ENCODE assay signal across 8 cellular contexts in the genomic region with DNA sequence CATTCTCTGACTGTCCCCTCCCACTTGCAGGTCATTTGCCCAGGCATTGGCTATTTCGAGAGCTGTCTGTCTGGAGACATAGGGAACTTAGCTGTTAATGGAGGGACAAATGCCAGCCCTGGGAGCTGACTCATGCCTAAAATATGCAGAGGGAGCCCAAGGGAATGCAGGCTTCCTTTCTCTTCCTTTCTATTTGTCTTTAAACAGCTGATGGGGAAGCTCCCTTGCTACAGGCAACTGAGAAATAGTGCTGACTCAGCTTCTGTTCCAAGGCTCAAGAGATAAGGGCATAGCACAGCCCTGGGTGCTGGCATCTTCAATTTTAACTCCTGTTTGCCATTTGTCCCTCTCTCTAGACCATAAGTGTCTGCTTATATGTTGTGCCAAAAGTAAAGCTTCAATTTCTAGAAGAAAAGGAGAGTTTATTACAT.
DNase-seq lines count a peak whose midpoint lies in the region; TF ChIP-seq lines count a peak whose summit lies in the region.

No MANE protein-coding gene starts in this region.

- intact Hi-C loops in left ventricle myocardium inferior (cut with micrococcal nuclease): loop anchor here (10.0 kb wide), 1 partner anchor 325 kb away; no protein-coding TSS in a partner anchor

- no peaks in the 10 kb centered on the region for H3K36me3 ChIP-seq in ACC112 (ENCODE audit: insufficient read depth, low read length)
- no peaks in the 10 kb centered on the region for H3K36me3 ChIP-seq in WERI-Rb-1
- no peaks in the 10 kb centered on the region for H3K36me3 ChIP-seq in left ventricle myocardium inferior

- DNase-seq in HT1080 (ENCODE audit: low read depth): peak; percentile 98
- DNase-seq in WERI-Rb-1: no peak
- peak; percentile 65 for DNase-seq in left ventricle myocardium inferior
- peak; percentile 54 for DNase-seq in retina
- DNase-seq in GM10248 (ENCODE audit: extremely low spot score): no peak
- no peak for DNase-seq in DMS114 treated with DMSO at 0.1 percent for 48 hours (lab: John Stamatoyannopoulos, UW; ENCODE audit: unreplicated experiment)
- DNase-seq in activated naive CD4-positive, alpha-beta T cell treated with anti-CD3 and anti-CD28 coated beads, Interleukin-2, amount 50 U/mL, for 16 hours: no peak

- CTCF ChIA-PET in GM10248 (lab: Yijun Ruan, JAX): interaction anchor here (0.8 to 2.1 kb wide), 7 partner anchors 11 to 1196 kb away, joined by 3 to 7 read pairs (median 5); no protein-coding TSS in a partner anchor

- TF ChIP-seq CTCF in WERI-Rb-1 (IDR thresholded peaks at IDR 0.05; ENCODE audit: low read depth, low read length) (no peak), left ventricle myocardium inferior (IDR thresholded peaks at IDR 0.05; ENCODE audit: borderline replicate concordance) (no peak), GM10248 (IDR thresholded peaks at IDR 0.05; ENCODE audit: control extremely low read depth, extremely low read depth, low read depth, missing control alignments) (no peak)

- POLR2A ChIA-PET in GM10248 (lab: Yijun Ruan, JAX): no interaction called here

- H3K4me3 ChIP-seq in ACC112 (ENCODE audit: low read depth, low read length) (no peak overlapping the region), WERI-Rb-1 (ENCODE audit: low read depth, low read length) (peak overlapping the region; percentile 6; the same call in 1 of the 2 replicates), left ventricle myocardium inferior (no peak overlapping the region)

- H3K9me3 ChIP-seq in WERI-Rb-1 (ENCODE audit: severe bottlenecking) (no peaks in the 10 kb centered on the region), left ventricle myocardium inferior (replicated peaks) (no peaks in the 10 kb centered on the region)

- H3K27ac ChIP-seq in ACC112 (ENCODE audit: low read depth, low read length) (no peak overlapping the region), WERI-Rb-1 (peak overlapping the region; percentile 61), left ventricle myocardium inferior (replicated peaks) (peak overlapping the region; percentile 7)

- H2AFZ ChIP-seq in ACC112 (ENCODE audit: low read length, unreplicated experiment): peak overlapping the region; percentile 18

- H3K4me1 ChIP-seq in ACC112 (ENCODE audit: control insufficient read depth, insufficient read depth, low read length, unreplicated experiment): peaks cover 25% of the 10 kb centered on the region
- peaks cover 24% of the 10 kb centered on the region for H3K4me1 ChIP-seq in left ventricle myocardium inferior

- H3K27me3 ChIP-seq in ACC112 (ENCODE audit: insufficient read depth, low read length) (no peaks in the 10 kb centered on the region), WERI-Rb-1 (ENCODE audit: insufficient read depth, low read depth, severe bottlenecking) (no peaks in the 10 kb centered on the region), left ventricle myocardium inferior (ENCODE audit: low read depth) (no peaks in the 10 kb centered on the region)

- no peaks in the 10 kb centered on the region for H3K79me2 ChIP-seq in ACC112 (ENCODE audit: control insufficient read depth, insufficient read depth, low read length, unreplicated experiment)

Comparison
In these comparisons a context has a peak if more than half of its experiments do, and no peak if none do; other contexts are left out.
1. DNase-seq: peak in HT1080 (single experiment), left ventricle myocardium inferior (single experiment) and retina (single experiment); none in WERI-Rb-1 (single experiment), GM10248 (single experiment), DMS114 treated with DMSO at 0.1 percent for 48 hours (single experiment) and activated naive CD4-positive, alpha-beta T cell treated with anti-CD3 and anti-CD28 coated beads, Interleukin-2, amount 50 U/mL, for 16 hours (single experiment).